Comparison of ENCODE assay signal across 1 cellular context in genomic region chr9:79630521-79631403, GRCh38.
TF ChIP-seq lines count a peak whose summit lies in the region.

No MANE protein-coding gene starts in this region.

TF ChIP-seq in GM12878, 131 proteins besides CTCF, POLR2A, EP300 and RAD21 (continued from another document):
- TF ChIP-seq RELB (IDR thresholded peaks at IDR 0.05; ENCODE audit: low read depth): peak; percentile 96
